ENCODE assay signal across 13 cellular contexts in the genomic region with DNA sequence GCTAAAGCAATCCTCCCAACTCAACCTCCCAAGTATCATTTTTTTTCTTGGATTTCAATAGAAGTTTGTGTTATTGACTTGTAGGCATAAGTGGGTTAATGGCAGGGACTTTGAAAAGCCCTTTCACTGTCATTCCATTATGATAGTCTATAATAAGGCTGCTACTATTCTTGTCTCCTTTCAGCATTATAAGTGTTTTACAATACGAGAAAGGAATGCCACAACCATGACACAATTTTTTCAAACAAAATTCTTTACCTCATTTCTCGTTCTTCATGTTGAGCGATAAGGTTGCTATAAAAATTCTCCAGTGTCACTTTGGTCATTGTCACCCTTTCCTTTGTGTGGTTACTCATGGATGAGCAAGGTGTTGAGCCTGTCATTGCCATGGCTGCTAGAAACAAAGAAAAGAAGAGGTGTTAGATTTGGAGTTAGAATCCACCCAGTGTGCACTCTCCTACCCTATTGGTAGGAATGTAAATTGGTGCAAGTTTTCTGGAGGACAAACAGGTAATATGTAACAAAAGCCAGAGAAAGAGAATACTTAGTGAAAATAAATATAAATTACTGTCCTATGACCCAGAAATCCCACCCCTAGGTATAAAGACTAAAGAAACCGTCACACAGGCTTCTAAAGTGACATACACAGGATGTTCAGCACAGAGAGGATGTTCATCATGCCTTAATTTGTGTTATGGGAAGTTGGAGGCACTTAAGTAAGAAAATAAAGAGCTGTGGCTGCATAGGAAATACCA. TPM values are rescaled to one million over a fixed set of nuclear protein-coding genes. Genes with fewer than 3 reads are reported as not detected.
DNase-seq lines count a peak whose midpoint lies in the region; ATAC-seq and TF ChIP-seq lines count a peak whose summit lies in the region.
"Had no signal": no experiment of that assay in that cellular context is flagged by ENCODE, and none has a peak within 500 bp of the region (broad histone marks: within the 10 kb centered on the region; RNA-seq: fewer than 3 reads in every experiment).

No MANE protein-coding gene starts in this region.

- intact Hi-C loops in activated CD4-positive, alpha-beta T cell treated with anti-CD3 and anti-CD28 coated beads, Interleukin-2, amount 10 ng/mL, durations not matched to agents 24 days and 14 days (cut with micrococcal nuclease): no loop called here

- no peaks in the 10 kb centered on the region for H3K27me3 Mint-ChIP-seq in activated CD4-positive, alpha-beta T cell treated with anti-CD3 and anti-CD28 coated beads, Interleukin-2, amount 10 ng/mL, durations not matched to agents 24 days and 14 days
- H3K27me3 Mint-ChIP-seq in T-helper 1 cell treated with Interleukin-12 subunit alpha and Interleukin-12 subunit beta and Interleukin-4 antibody, amounts not matched to agents 30 μg/mL and 1 μg/mL, for 36 hours (ENCODE audit: low read depth): no peaks in the 10 kb centered on the region
- H3K27me3 Mint-ChIP-seq in endodermal cell (ENCODE audit: insufficient read depth): no peaks in the 10 kb centered on the region
- no peaks in the 10 kb centered on the region for H3K27me3 Mint-ChIP-seq in natural killer cell treated with Interleukin-12 subunit alpha and Interleukin-12 subunit beta and Interleukin-15 and Interleukin-18, amount 100 ng/mL, for 72 hours

- no peaks in the 10 kb centered on the region for H3K9me3 ChIP-seq in endodermal cell (ENCODE audit: control insufficient read depth, low read length)
- H3K9me3 ChIP-seq: A549, suprapubic skin had no signal

- H3K9ac ChIP-seq in endodermal cell (ENCODE audit: extremely low read depth, low read length, poor library complexity, severe bottlenecking): no peak overlapping the region

- H3K36me3 Mint-ChIP-seq in activated CD4-positive, alpha-beta T cell treated with anti-CD3 and anti-CD28 coated beads, Interleukin-2, amount 10 ng/mL, durations not matched to agents 24 days and 14 days (ENCODE audit: low read depth): peaks cover 54% of the 10 kb centered on the region
- peaks cover 49% of the 10 kb centered on the region for H3K36me3 Mint-ChIP-seq in T-helper 1 cell treated with Interleukin-12 subunit alpha and Interleukin-12 subunit beta and Interleukin-4 antibody, amounts not matched to agents 30 μg/mL and 1 μg/mL, for 36 hours (ENCODE audit: low read depth)
- peaks cover 68% of the 10 kb centered on the region for H3K36me3 Mint-ChIP-seq in endodermal cell (ENCODE audit: low read depth)
- H3K36me3 Mint-ChIP-seq in natural killer cell treated with Interleukin-12 subunit alpha and Interleukin-12 subunit beta and Interleukin-15 and Interleukin-18, amount 100 ng/mL, for 72 hours: peaks cover 4% of the 10 kb centered on the region

- 97 to 100% methylated on average over 3 to 4 of the region's 4 CpGs for WGBS in endodermal cell (ENCODE audit: insufficient coverage in 1 of 2, insufficient read length in 1 of 2), 2 experiments

- H3K4me1 Mint-ChIP-seq in activated CD4-positive, alpha-beta T cell treated with anti-CD3 and anti-CD28 coated beads, Interleukin-2, amount 10 ng/mL, durations not matched to agents 24 days and 14 days: peaks cover 46% of the 10 kb centered on the region
- peaks cover 47% of the 10 kb centered on the region for H3K4me1 Mint-ChIP-seq in T-helper 1 cell treated with Interleukin-12 subunit alpha and Interleukin-12 subunit beta and Interleukin-4 antibody, amounts not matched to agents 30 μg/mL and 1 μg/mL, for 36 hours (ENCODE audit: low read depth)
- peaks cover 6% of the 10 kb centered on the region for H3K4me1 Mint-ChIP-seq in endodermal cell
- H3K4me1 Mint-ChIP-seq in natural killer cell treated with Interleukin-12 subunit alpha and Interleukin-12 subunit beta and Interleukin-15 and Interleukin-18, amount 100 ng/mL, for 72 hours (ENCODE audit: low read depth in 2 of 2): peaks cover 27 to 31% of the 10 kb centered on the region in 2 donors

- H3K4me3 ChIP-seq in endodermal cell (ENCODE audit: low read length): no peak overlapping the region
- H3K4me3 ChIP-seq: A549, suprapubic skin had no signal

- no peak overlapping the region for H3K27ac ChIP-seq in endodermal cell (ENCODE audit: low read depth, low read length)
- H3K27ac ChIP-seq: A549, suprapubic skin, VCaP had no signal

- peaks cover 77% of the 10 kb centered on the region for H3K36me3 ChIP-seq in endodermal cell (ENCODE audit: control insufficient read depth, insufficient read depth, low read length)

- H3K9me3 Mint-ChIP-seq in activated CD4-positive, alpha-beta T cell treated with anti-CD3 and anti-CD28 coated beads, Interleukin-2, amount 10 ng/mL, durations not matched to agents 24 days and 14 days: no peaks in the 10 kb centered on the region
- no peaks in the 10 kb centered on the region for H3K9me3 Mint-ChIP-seq in T-helper 1 cell treated with Interleukin-12 subunit alpha and Interleukin-12 subunit beta and Interleukin-4 antibody, amounts not matched to agents 30 μg/mL and 1 μg/mL, for 36 hours
- peaks cover 5% of the 10 kb centered on the region for H3K9me3 Mint-ChIP-seq in endodermal cell
- H3K9me3 Mint-ChIP-seq in natural killer cell treated with Interleukin-12 subunit alpha and Interleukin-12 subunit beta and Interleukin-15 and Interleukin-18, amount 100 ng/mL, for 72 hours: no peaks in the 10 kb centered on the region
- H3K9me3 Mint-ChIP-seq: nephron progenitor cell had no signal

- H3K27ac Mint-ChIP-seq in activated CD4-positive, alpha-beta T cell treated with anti-CD3 and anti-CD28 coated beads, Interleukin-2, amount 10 ng/mL, durations not matched to agents 24 days and 14 days: peak overlapping the region; percentile 88
- peak overlapping the region; percentile 91 for H3K27ac Mint-ChIP-seq in T-helper 1 cell treated with Interleukin-12 subunit alpha and Interleukin-12 subunit beta and Interleukin-4 antibody, amounts not matched to agents 30 μg/mL and 1 μg/mL, for 36 hours
- H3K27ac Mint-ChIP-seq in endodermal cell: no peak overlapping the region
- H3K27ac Mint-ChIP-seq in natural killer cell treated with Interleukin-12 subunit alpha and Interleukin-12 subunit beta and Interleukin-15 and Interleukin-18, amount 100 ng/mL, for 72 hours: peak overlapping the region; percentile 54 to 72
- H3K27ac Mint-ChIP-seq: nephron progenitor cell had no signal

- ATAC-seq in natural killer cell treated with Interleukin-12 subunit alpha and Interleukin-12 subunit beta and Interleukin-15 and Interleukin-18, amount 100 ng/mL, for 72 hours: peak; percentile 65 to 72
- ATAC-seq in HG02588 (IDR thresholded peaks at IDR 0.05; ENCODE audit: unreplicated experiment): no peak
- no peak for ATAC-seq in HG03378 (IDR thresholded peaks at IDR 0.05; ENCODE audit: unreplicated experiment)
- ATAC-seq: A549 had no signal

- peaks cover 5% of the 10 kb centered on the region for H3K4me1 ChIP-seq in endodermal cell (ENCODE audit: control insufficient read depth, insufficient read depth, low read length)

- peak overlapping the region; percentile 49 for H3K4me3 Mint-ChIP-seq in activated CD4-positive, alpha-beta T cell treated with anti-CD3 and anti-CD28 coated beads, Interleukin-2, amount 10 ng/mL, durations not matched to agents 24 days and 14 days
- peak overlapping the region; percentile 34 for H3K4me3 Mint-ChIP-seq in T-helper 1 cell treated with Interleukin-12 subunit alpha and Interleukin-12 subunit beta and Interleukin-4 antibody, amounts not matched to agents 30 μg/mL and 1 μg/mL, for 36 hours
- H3K4me3 Mint-ChIP-seq in endodermal cell: no peak overlapping the region
- H3K4me3 Mint-ChIP-seq in natural killer cell treated with Interleukin-12 subunit alpha and Interleukin-12 subunit beta and Interleukin-15 and Interleukin-18, amount 100 ng/mL, for 72 hours: peak overlapping the region; percentile 5
- H3K4me3 Mint-ChIP-seq: nephron progenitor cell had no signal

- H3K27me3 ChIP-seq in endodermal cell (ENCODE audit: control insufficient read depth, insufficient read depth, low read length, poor library complexity, severe bottlenecking): no peaks in the 10 kb centered on the region
- H3K27me3 ChIP-seq: suprapubic skin had no signal

- peak; percentile 68 for DNase-seq in activated CD4-positive, alpha-beta T cell treated with anti-CD3 and anti-CD28 coated beads, Interleukin-2, amount 10 ng/mL, durations not matched to agents 24 days and 14 days
- no peak for DNase-seq in activated CD4-positive, alpha-beta T cell treated with anti-CD3 and anti-CD28 coated beads, Interleukin-2, amount 50 U/mL, for 4 hours
- DNase-seq in endodermal cell (no peak), HT-29 (ENCODE audit: low spot score) (no peak)
- DNase-seq in natural killer cell treated with Interleukin-12 subunit alpha and Interleukin-12 subunit beta and Interleukin-15 and Interleukin-18, amount 100 ng/mL, for 72 hours (ENCODE audit: low spot score): no peak
- DNase-seq: MV-4-11, nephron progenitor cell had no signal

- peak; percentile 52 for TF ChIP-seq CTCF in endodermal cell (conservative IDR thresholded peaks at IDR 0.05)

RNA-seq across cellular contexts. Expression of a gene that starts 7.3 kb away (rescaled TPM):
- total RNA-seq in activated CD4-positive, alpha-beta T cell treated with anti-CD3 and anti-CD28 coated beads, Interleukin-2, amount 10 ng/mL, durations not matched to agents 24 days and 14 days: 20.7 and 21.5 TPM in 2 replicates
- total RNA-seq in endodermal cell: 10 to 100 TPM; 35.2 to 38.3 TPM
- 29.6 TPM for polyA plus RNA-seq in endodermal cell (2013, experiment 1 of 2)
- 28.6 TPM for polyA plus RNA-seq in endodermal cell (2013, experiment 2 of 2)
- total RNA-seq in natural killer cell treated with Interleukin-12 subunit alpha and Interleukin-12 subunit beta and Interleukin-15 and Interleukin-18, amount 100 ng/mL, for 72 hours: 10 to 100 TPM; 26.4 to 32.5 TPM
- 6.5 and 8.1 TPM in 2 replicates for total RNA-seq in HT-29 (2014; rRNA removed; shearing (Covaris generic))

RNA-seq across cellular contexts. Expression of a gene that starts 54.2 kb away (rescaled TPM):
- 532 and 572 TPM in 2 replicates for total RNA-seq in activated CD4-positive, alpha-beta T cell treated with anti-CD3 and anti-CD28 coated beads, Interleukin-2, amount 10 ng/mL, durations not matched to agents 24 days and 14 days
- 100 to 1,000 TPM; 493 to 536 TPM for total RNA-seq in endodermal cell
- 582 TPM for polyA plus RNA-seq in endodermal cell (2013, experiment 1 of 2)
- polyA plus RNA-seq in endodermal cell (2013, experiment 2 of 2): 506 TPM
- total RNA-seq in natural killer cell treated with Interleukin-12 subunit alpha and Interleukin-12 subunit beta and Interleukin-15 and Interleukin-18, amount 100 ng/mL, for 72 hours: 100 to 1,000 TPM; 455 to 498 TPM
- 269 and 285 TPM in 2 replicates for total RNA-seq in HT-29 (2014; rRNA removed; shearing (Covaris generic))

Comparison
In these comparisons a context has a peak if more than half of its experiments do, and no peak if none do; other contexts are left out.
1. ATAC-seq: peak in natural killer cell treated with Interleukin-12 subunit alpha and Interleukin-12 subunit beta and Interleukin-15 and Interleukin-18, amount 100 ng/mL, for 72 hours (2 of 2); none in HG02588 (single experiment) and HG03378 (single experiment).